22 cellular contexts compared by ENCODE assay signal in genomic region chr14:32421781-32422180, GRCh38.
"Had no signal": no experiment of that assay in that cellular context is flagged by ENCODE, and none has a peak within 500 bp of the region (broad histone marks: within the 10 kb centered on the region; RNA-seq: fewer than 3 reads in every experiment).

No MANE protein-coding gene starts in this region.

- H3K27ac ChIP-seq: left lung, lower lobe of right lung, parathyroid adenoma, psoas muscle, right atrium auricular region, right lobe of liver, skin epidermis, tibial nerve, uterus had no signal

- H3K36me3 ChIP-seq: left lung, lower lobe of right lung, right atrium auricular region, right lobe of liver, tibial nerve, uterus had no signal

- H3K4me1 ChIP-seq: left lung, lower lobe of right lung, parathyroid adenoma, right lobe of liver, uterus had no signal

- H3K4me3 ChIP-seq: left lung, lower lobe of right lung, psoas muscle, right atrium auricular region, right lobe of liver, skin epidermis, tibial nerve, uterus had no signal

- H3K9me3 ChIP-seq: lower lobe of right lung, psoas muscle, right lobe of liver, uterus had no signal

- H3K27me3 ChIP-seq: left lung, right atrium auricular region, right lobe of liver, tibial nerve, uterus had no signal

- ATAC-seq: left colon; left lung; lower lobe of right lung; naive thymus-derived CD8-positive, alpha-beta T cell; psoas muscle; right lobe of liver; stimulated activated naive B cell treated with anti-CD40 and anti-IgM and Interleukin-4, amounts not matched to agents 10 μg/mL and 1 μg/mL and 100 μg/mL, for 72 hours; stimulated activated naive CD8-positive, alpha-beta T cell treated with anti-CD3 and anti-CD28 coated beads, Interleukin-15, Interleukin-2, amounts not matched to agents 100 U/mL and 50 U/mL, for 24 hours had no signal

- DNase-seq: hippocampal formation; kidney glomerular epithelial cell; left colon; left lung; lower lobe of right lung; mammary epithelial cell; mesenchymal stem cell; naive thymus-derived CD8-positive, alpha-beta T cell; occipital lobe; psoas muscle; right lobe of liver; stimulated activated CD4-positive, alpha-beta T cell treated with anti-CD3 and anti-CD28 coated beads, Interleukin-12 subunit alpha, Interleukin-12 subunit beta, amount 100 ng/mL, for 4 hours; stimulated activated CD4-positive, alpha-beta T cell treated with anti-CD3 and anti-CD28 coated beads, Interleukin-15, amount 100 ng/mL, for 24 hours; stimulated activated CD4-positive, alpha-beta T cell treated with anti-CD3 and anti-CD28 coated beads, Interleukin-2, amount 100 ng/mL, for 24 hours; stimulated activated CD4-positive, alpha-beta T cell treated with anti-CD3 and anti-CD28 coated beads, Interleukin-4, amount 100 ng/mL, for 1 hour; stimulated activated naive B cell treated with anti-CD40 and anti-IgM and Interleukin-4, amounts not matched to agents 10 μg/mL and 1 μg/mL and 100 μg/mL, for 72 hours; stimulated activated naive CD8-positive, alpha-beta T cell treated with anti-CD3 and anti-CD28 coated beads, Interleukin-15, Interleukin-2, amounts not matched to agents 100 U/mL and 50 U/mL, for 24 hours; uterus had no signal
